In genomic region chr2:161139098-161139987, GRCh38 we compare ENCODE assay signal across 9 cellular contexts. TPM values are rescaled to one million over a fixed set of nuclear protein-coding genes. Genes with fewer than 3 reads are reported as not detected.
A peak's percentile ranks its signal among the peaks of the same experiment; 100 is the strongest.
DNase-seq lines count a peak whose midpoint lies in the region; ATAC-seq, FAIRE-seq and TF ChIP-seq lines count a peak whose summit lies in the region.
"Had no signal": no experiment of that assay in that cellular context is flagged by ENCODE, and none has a peak within 500 bp of the region (broad histone marks: within the 10 kb centered on the region; RNA-seq: fewer than 3 reads in every experiment).

No MANE protein-coding gene starts in this region.

- peaks cover 62 to 67% of the 10 kb centered on the region in 2 experiments for H3K4me1 ChIP-seq in neutrophil (ENCODE audit: control insufficient read depth in 1 of 2, insufficient read depth in 1 of 2, low read depth in 1 of 2, low read length in 1 of 2)
- H3K4me1 ChIP-seq: BLaER1 had no signal

- 31 to 34% methylated on average over 3 of the region's 3 CpGs for WGBS in lower leg skin, 2 donors

- intact Hi-C loops in lower leg skin (cut with DNase I; ENCODE audit: low total_unique reads): no loop called here

- TF ChIP-seq POLR2A in lower leg skin (IDR thresholded peaks at IDR 0.05): no peak

- peak; percentile 40 to 42 for ATAC-seq in activated CD4-positive, CD25-positive, alpha-beta regulatory T cell treated with anti-CD3 and anti-CD28 coated beads, Interleukin-2, amount 50 U/mL, for 24 hours
- ATAC-seq in HG03432 (IDR thresholded peaks at IDR 0.05; ENCODE audit: unreplicated experiment) (peak; percentile 35), HG02981 (IDR thresholded peaks at IDR 0.05; ENCODE audit: unreplicated experiment) (no peak)

- H3K4me3 ChIP-seq in bronchial epithelial cell (ENCODE audit: low read depth, low read length) (no peak overlapping the region), neutrophil (ENCODE audit: low read depth in 1 of 2, low read length in 1 of 2) (peak overlapping the region; percentile 3 to 12), lower leg skin (ENCODE audit: low read depth, poor library complexity, severe bottlenecking) (no peak overlapping the region)
- H3K4me3 ChIP-seq: BLaER1 had no signal

- no peaks in the 10 kb centered on the region for H3K9me3 ChIP-seq in neutrophil
- H3K9me3 ChIP-seq: BLaER1 had no signal

- no peak for FAIRE-seq in bronchial epithelial cell (lab: Jason Lieb, UNC)

- peak overlapping the region; percentile 85 for H3K27ac ChIP-seq in neutrophil
- H3K27ac ChIP-seq: BLaER1 had no signal

- no peak for DNase-seq in activated CD4-positive, CD25-positive, alpha-beta regulatory T cell treated with anti-CD3 and anti-CD28 coated beads, Interleukin-2, amount 50 U/mL, for 72 hours
- DNase-seq in bronchial epithelial cell (ENCODE audit: low read depth) (peak; percentile 34), LoVo (ENCODE audit: low spot score) (no peak), lower leg skin (ENCODE audit: low spot score in 2 of 2) (no peak)

- TF ChIP-seq CTCF in bronchial epithelial cell (IDR thresholded peaks at IDR 0.05; ENCODE audit: insufficient read depth, low read length, severe bottlenecking): no peak
- no peak for TF ChIP-seq CTCF in neutrophil (IDR thresholded peaks at IDR 0.05)
- no peak for TF ChIP-seq CTCF in lower leg skin (IDR thresholded peaks at IDR 0.05)

- H3K36me3 ChIP-seq in bronchial epithelial cell (ENCODE audit: control insufficient read depth, insufficient read depth, low read length) (no peaks in the 10 kb centered on the region), neutrophil (no peaks in the 10 kb centered on the region)
- H3K36me3 ChIP-seq: BLaER1 had no signal

- no peaks in the 10 kb centered on the region for H3K27me3 ChIP-seq in bronchial epithelial cell (ENCODE audit: control insufficient read depth, insufficient read depth, low read length)
- no peaks in the 10 kb centered on the region for H3K27me3 ChIP-seq in neutrophil
- H3K27me3 ChIP-seq: BLaER1 had no signal

RNA-seq across cellular contexts. Expression of gene TANK, which starts 20.9 kb away (rescaled TPM):
- total RNA-seq in bronchial epithelial cell (43.2 and 68.7 TPM in 2 replicates), lower leg skin (10 to 100 TPM; 81.6 to 89.8 (median 88.0) TPM)

Comparison
In these comparisons a context has a peak if more than half of its experiments do, and no peak if none do; other contexts are left out.
1. H3K4me3 ChIP-seq: peak in neutrophil (2 of 2); none in bronchial epithelial cell (single experiment) and lower leg skin (single experiment).